Comparison of ENCODE assay signal across 8 cellular contexts in genomic region chr12:112107306-112107705, GRCh38. TPM values are rescaled to one million over a fixed set of nuclear protein-coding genes. Genes with fewer than 3 reads are reported as not detected.
DNase-seq lines count a peak whose midpoint lies in the region; ATAC-seq and TF ChIP-seq lines count a peak whose summit lies in the region.

No MANE protein-coding gene starts in this region.

- H3K4me3 ChIP-seq in AG04450 (ENCODE audit: low read depth, low read length) = peak overlapping the region; percentile 96
- peak overlapping the region; percentile 70 for H3K4me3 ChIP-seq in HUES48 (ENCODE audit: low read depth, low read length)
- H3K4me3 ChIP-seq in mucosa of stomach (ENCODE audit: low read length) = no peak overlapping the region
- H3K4me3 ChIP-seq in aorta (ENCODE audit: low read length in 2 of 2) = no peak overlapping the region

- CTCF ChIA-PET in AG04450 (lab: Charles Lee) = interaction anchor here (1.8 kb wide), 1 partner anchor 20 kb away, joined by 5 read pairs; no protein-coding TSS in a partner anchor
- CTCF ChIA-PET in MCF 10A (lab: Yijun Ruan, JAX) = interaction anchor here (0.6 to 2.4 kb wide), 8 partner anchors 11 to 280 kb away, joined by 3 to 7 read pairs (median 3); partner anchors contain the start of gene TRAFD1

- no peaks in the 10 kb centered on the region for H3K27me3 Mint-ChIP-seq in MCF 10A (ENCODE audit: insufficient read depth, unreplicated experiment)

- H3K4me3 Mint-ChIP-seq in MCF 10A (ENCODE audit: unreplicated experiment) = peak overlapping the region; percentile 93

- no peak for ATAC-seq in aorta (ENCODE audit: low FRiP score)

- WGBS in aorta, 2 donors = 63 to 64% methylated on average over 4 of the region's 4 CpGs

- H3K36me3 ChIP-seq in HUES48 (ENCODE audit: control insufficient read depth, insufficient read depth, low read length) (peaks cover 16% of the 10 kb centered on the region), mucosa of stomach (ENCODE audit: control insufficient read depth, insufficient read depth, low read length) (no peaks in the 10 kb centered on the region), aorta (ENCODE audit: control insufficient read depth in 1 of 2, insufficient read depth in 2 of 2, low read length in 1 of 2) (no peaks in the 10 kb centered on the region)

- intact Hi-C loops in MCF 10A (cut with micrococcal nuclease) (no loop called here), aorta (cut with DNase I) (loop anchor here in 1 of 2 donors (10.0 kb wide), 1 partner anchor 93 kb away; the partner anchor contains the start of genes ERP29 and TMEM116)

- POLR2A ChIA-PET in AG04450 (lab: Yijun Ruan, JAX) (interaction anchor here (0.7 to 2.7 kb wide), 3 partner anchors 12 to 18 kb away, joined by 5 to 17 read pairs (median 15); partner anchors contain the start of gene TRAFD1), MCF 10A (lab: Yijun Ruan, JAX) (interaction anchor here (0.6 to 13.8 kb wide), 17 partner anchors 9 to 1054 kb away, joined by 3 to 530 read pairs (median 3); partner anchors contain the start of genes ERP29, MAPKAPK5, TMEM116 and TRAFD1)

- H3K36me3 Mint-ChIP-seq in MCF 10A (ENCODE audit: insufficient read depth, unreplicated experiment) = peaks cover 35% of the 10 kb centered on the region

- TF ChIP-seq CTCF in AG04450 (IDR thresholded peaks at IDR 0.05; ENCODE audit: low read depth, low read length) (no peak), MCF 10A (IDR thresholded peaks at IDR 0.05; ENCODE audit: unreplicated experiment) (no peak)

- H3K27ac ChIP-seq in AG04450 (ENCODE audit: low read depth, low read length) (no peak overlapping the region), HUES48 (ENCODE audit: low read depth, low read length) (peak overlapping the region; percentile 91), aorta (ENCODE audit: low read depth in 1 of 2, low read length in 2 of 2) (no peak overlapping the region)

- no peaks in the 10 kb centered on the region for H3K9me3 ChIP-seq in AG04450 (ENCODE audit: control insufficient read depth, insufficient read depth, low read length)
- no peaks in the 10 kb centered on the region for H3K9me3 ChIP-seq in HUES48 (ENCODE audit: control insufficient read depth, insufficient read depth, low read length)
- H3K9me3 ChIP-seq in mucosa of stomach (ENCODE audit: control insufficient read depth, low read length) = no peaks in the 10 kb centered on the region
- no peaks in the 10 kb centered on the region for H3K9me3 ChIP-seq in aorta (ENCODE audit: control insufficient read depth, low read length)

- H3K4me1 Mint-ChIP-seq in MCF 10A (ENCODE audit: insufficient read depth, unreplicated experiment) = peaks cover 22% of the 10 kb centered on the region

- H3K27ac Mint-ChIP-seq in MCF 10A (ENCODE audit: low read depth, unreplicated experiment) = peak overlapping the region; percentile 90

- no TSS peak for BruUV-seq in MCF 10A (replicated peaks; lab: Mats Ljungman, UMichigan)

- no peak for DNase-seq in AG04450 (ENCODE audit: low read depth, low spot score)
- DNase-seq in MCF 10A (ENCODE audit: unreplicated experiment) = peak; percentile 35
- DNase-seq in anterior cingulate cortex (lab: John Stamatoyannopoulos, UW) = no peak
- no peak for DNase-seq in aorta
- DNase-seq in COLO668 (lab: John Stamatoyannopoulos, UW; ENCODE audit: unreplicated experiment) = no peak
- DNase-seq in NCI-H748 (lab: John Stamatoyannopoulos, UW; ENCODE audit: unreplicated experiment) = no peak

- H3K27me3 ChIP-seq in AG04450 (ENCODE audit: control insufficient read depth, insufficient read depth, low read length) = no peaks in the 10 kb centered on the region
- no peaks in the 10 kb centered on the region for H3K27me3 ChIP-seq in HUES48 (ENCODE audit: control insufficient read depth, insufficient read depth, low read length)
- no peaks in the 10 kb centered on the region for H3K27me3 ChIP-seq in mucosa of stomach (ENCODE audit: control insufficient read depth, insufficient read depth, low read length)
- H3K27me3 ChIP-seq in aorta (ENCODE audit: control insufficient read depth in 1 of 2, insufficient read depth in 2 of 2, low read length in 1 of 2) = no peaks in the 10 kb centered on the region

- H3K4me1 ChIP-seq in HUES48 (ENCODE audit: control insufficient read depth, insufficient read depth, low read length) (peaks cover 44% of the 10 kb centered on the region), mucosa of stomach (ENCODE audit: control insufficient read depth, insufficient read depth, low read length) (peaks cover 6% of the 10 kb centered on the region), aorta (ENCODE audit: control insufficient read depth in 1 of 2, insufficient read depth in 2 of 2, low read length in 2 of 2) (no peaks in the 10 kb centered on the region)

- H3K9me3 Mint-ChIP-seq in MCF 10A (ENCODE audit: unreplicated experiment) = no peaks in the 10 kb centered on the region

- H3K9ac ChIP-seq in HUES48 (ENCODE audit: low read depth, low read length) = peak overlapping the region; percentile 92
- H3K9ac ChIP-seq in mucosa of stomach (ENCODE audit: low read length) = peak overlapping the region; percentile 100

RNA-seq across cellular contexts. Expression of gene NAA25, which starts 1.3 kb away (rescaled TPM):
- polyA plus RNA-seq in AG04450 (2011; rRNA removed) (16.8 and 17.9 TPM in 2 replicates), aorta (1 to 10 TPM; 2.1 to 5.1 TPM)
- polyA minus RNA-seq in AG04450 (2011; rRNA and poly(A)+ RNA removed) = 18.8 and 25.0 TPM in 2 replicates
- total RNA-seq in MCF 10A (2022) (37.1 and 39.2 TPM in 2 replicates), aorta (10 to 100 TPM; 23.4 to 27.5 TPM)

RNA-seq across cellular contexts. Expression of gene TRAFD1, which starts 18.1 kb away (rescaled TPM):
- polyA plus RNA-seq in AG04450 (2011; rRNA removed) (71.2 and 73.4 TPM in 2 replicates), aorta (10 to 100 TPM in 1 of 2 donors, 1 to 10 TPM in 1; 8.9 to 26.0 TPM)
- polyA minus RNA-seq in AG04450 (2011; rRNA and poly(A)+ RNA removed) = 54.0 and 63.0 TPM in 2 replicates
- total RNA-seq in MCF 10A (2022) (23.4 and 29.7 TPM in 2 replicates), aorta (10 to 100 TPM; 21.2 to 35.5 TPM)

Comparison
In these comparisons a context has a peak if more than half of its experiments do, and no peak if none do; other contexts are left out.
1. H3K4me3 ChIP-seq: peak in AG04450 (single experiment) and HUES48 (single experiment); none in mucosa of stomach (single experiment) and aorta (0 of 2).